Comparison of ENCODE assay signal across 9 cellular contexts in genomic region chr1:92749024-92749634, GRCh38. TPM values are rescaled to one million over a fixed set of nuclear protein-coding genes. Genes with fewer than 3 reads are reported as not detected.
DNase-seq lines count a peak whose midpoint lies in the region; ATAC-seq, FAIRE-seq and TF ChIP-seq lines count a peak whose summit lies in the region.
"Had no signal": no experiment of that assay in that cellular context is flagged by ENCODE, and none has a peak within 500 bp of the region (broad histone marks: within the 10 kb centered on the region; RNA-seq: fewer than 3 reads in every experiment).

No MANE protein-coding gene starts in this region.

- intact Hi-C loops in pancreas (cut with DNase I): no loop called here

- H3K9me3 Mint-ChIP-seq in activated CD4-positive, alpha-beta T cell treated with anti-CD3 and anti-CD28 coated beads, Interleukin-2, amount 10 ng/mL, durations not matched to agents 7 days and 5 days: no peaks in the 10 kb centered on the region
- H3K9me3 Mint-ChIP-seq: dendritic cell treated with granulocyte-macrophage colony-stimulating factor and Interleukin-4, amounts not matched to agents 40 ng/mL and 50 ng/mL, for 4 days had no signal

- no peaks in the 10 kb centered on the region for H3K9me3 ChIP-seq in pancreas

- no peaks in the 10 kb centered on the region for H3K36me3 Mint-ChIP-seq in activated CD4-positive, alpha-beta T cell treated with anti-CD3 and anti-CD28 coated beads, Interleukin-2, amount 10 ng/mL, durations not matched to agents 7 days and 5 days (ENCODE audit: low read depth)

- CTCF ChIA-PET in activated CD4-positive, alpha-beta T cell treated with anti-CD3 and anti-CD28 coated beads, Interleukin-2, amount 10 ng/mL, durations not matched to agents 7 days and 5 days (lab: Charles Lee): interaction anchor here (0.6 to 1.5 kb wide), 7 partner anchors 12 to 1070 kb away, joined by 3 to 4 read pairs (median 4); no protein-coding TSS in a partner anchor

- H3K4me1 ChIP-seq in pancreas: no peaks in the 10 kb centered on the region

- H3K4me3 Mint-ChIP-seq in activated CD4-positive, alpha-beta T cell treated with anti-CD3 and anti-CD28 coated beads, Interleukin-2, amount 10 ng/mL, durations not matched to agents 7 days and 5 days: no peak overlapping the region
- H3K4me3 Mint-ChIP-seq: dendritic cell treated with granulocyte-macrophage colony-stimulating factor and Interleukin-4, amounts not matched to agents 40 ng/mL and 50 ng/mL, for 4 days had no signal

- H3K4me1 Mint-ChIP-seq in activated CD4-positive, alpha-beta T cell treated with anti-CD3 and anti-CD28 coated beads, Interleukin-2, amount 10 ng/mL, durations not matched to agents 7 days and 5 days: no peaks in the 10 kb centered on the region

- no CpG with 5 or more reads among the region's 1 CpG for WGBS in pancreas, 2 donors

- no peak overlapping the region for H3K27ac Mint-ChIP-seq in activated CD4-positive, alpha-beta T cell treated with anti-CD3 and anti-CD28 coated beads, Interleukin-2, amount 10 ng/mL, durations not matched to agents 7 days and 5 days

- ATAC-seq in HG02798 (IDR thresholded peaks at IDR 0.05; ENCODE audit: poor library complexity, unreplicated experiment) (peak; percentile 50), pancreas (peak; percentile 74 to 95 (median 88)), HG03039 (IDR thresholded peaks at IDR 0.05; ENCODE audit: unreplicated experiment) (no peak)

- H3K27me3 Mint-ChIP-seq in activated CD4-positive, alpha-beta T cell treated with anti-CD3 and anti-CD28 coated beads, Interleukin-2, amount 10 ng/mL, durations not matched to agents 7 days and 5 days: peaks cover 5% of the 10 kb centered on the region
- H3K27me3 Mint-ChIP-seq: dendritic cell treated with granulocyte-macrophage colony-stimulating factor and Interleukin-4, amounts not matched to agents 40 ng/mL and 50 ng/mL, for 4 days had no signal

- no peaks in the 10 kb centered on the region for H3K36me3 ChIP-seq in pancreas

- no peak for FAIRE-seq in pancreas (lab: Jason Lieb, UNC)

- TF ChIP-seq CTCF in fibroblast of the aortic adventitia (IDR thresholded peaks at IDR 0.05; ENCODE audit: insufficient read depth, low read length) (peak; percentile 76), pancreas (IDR thresholded peaks at IDR 0.05) (peak; percentile 21 to 51 (median 46))

- no peaks in the 10 kb centered on the region for H3K27me3 ChIP-seq in pancreas

- peak; percentile 0 to 8 for DNase-seq in activated CD8-positive, alpha-beta memory T cell treated with anti-CD3 and anti-CD28 coated beads for 4 hours (ENCODE audit: low read depth in 2 of 2)
- no peak for DNase-seq in activated CD8-positive, alpha-beta memory T cell treated with anti-CD3 and anti-CD28 coated beads, Interleukin-2, amount 50 U/mL, for 4 hours
- DNase-seq in NCI-H2196 treated with DMSO at 0.1 percent for 48 hours (lab: John Stamatoyannopoulos, UW; ENCODE audit: unreplicated experiment) (peak; percentile 36), fibroblast of the aortic adventitia (ENCODE audit: low read depth) (peak; percentile 73), pancreas (peak in 3 of 6 donors; percentile 27 to 43 (median 35))
- DNase-seq in activated CD4-positive, alpha-beta T cell treated with anti-CD3 and anti-CD28 coated beads, Interleukin-2, amount 10 ng/mL, durations not matched to agents 7 days and 5 days: peak; percentile 58

- no peak overlapping the region for H3K27ac ChIP-seq in pancreas

- POLR2A ChIA-PET in activated CD4-positive, alpha-beta T cell treated with anti-CD3 and anti-CD28 coated beads, Interleukin-2, amount 10 ng/mL, durations not matched to agents 7 days and 5 days (lab: Charles Lee): no interaction called here

- H3K4me3 ChIP-seq in fibroblast of the aortic adventitia (ENCODE audit: low read depth, low read length) (no peak overlapping the region), pancreas (no peak overlapping the region)

RNA-seq across cellular contexts. Expression of gene EVI5, which starts 35.8 kb away (rescaled TPM):
- under 1 TPM; 0.35 to 0.52 TPM for total RNA-seq in activated CD4-positive, alpha-beta T cell treated with anti-CD3 and anti-CD28 coated beads, Interleukin-2, amount 10 ng/mL, durations not matched to agents 7 days and 5 days
- total RNA-seq in fibroblast of the aortic adventitia (ENCODE audit: low replicate concordance) (55.3 and 126 TPM in 2 replicates), pancreas (10 to 100 TPM; 10.8 to 21.7 (median 14.1) TPM)
- polyA plus RNA-seq in pancreas: 1 to 10 TPM; 3.3 to 4.4 TPM

Comparison
In these comparisons a context has a peak if more than half of its experiments do, and no peak if none do; other contexts are left out.
1. RNA of gene EVI5, which starts 35.8 kb away (total RNA-seq): 55.3 to 126 TPM in fibroblast of the aortic adventitia and 10.8 to 21.7 TPM in pancreas; 0.35 to 0.52 TPM in activated CD4-positive, alpha-beta T cell treated with anti-CD3 and anti-CD28 coated beads, Interleukin-2, amount 10 ng/mL, durations not matched to agents 7 days and 5 days; every median in the first group is over 4 times any median in the second.